ENCODE assay signal across 19 cellular contexts in the genomic region with DNA sequence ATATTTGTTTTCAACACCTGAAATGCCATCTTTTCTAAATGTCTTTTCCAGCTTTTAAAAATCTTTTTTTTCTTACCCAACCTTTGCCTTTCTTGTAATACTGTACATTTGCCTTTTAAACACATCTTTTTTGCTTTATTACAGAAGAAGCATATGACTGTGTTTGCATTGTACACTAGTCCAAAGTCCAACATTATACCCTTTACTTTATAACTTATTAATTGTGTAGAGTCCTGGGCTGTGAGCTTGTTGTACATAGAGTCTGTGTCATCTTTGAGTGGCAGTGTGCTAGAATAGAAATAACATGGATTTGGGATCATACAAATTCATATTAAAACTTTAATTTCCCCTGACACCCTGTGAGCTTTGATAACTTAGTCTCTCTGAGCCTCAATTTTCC.
"Had no signal": no experiment of that assay in that cellular context is flagged by ENCODE, and none has a peak within 500 bp of the region (broad histone marks: within the 10 kb centered on the region; RNA-seq: fewer than 3 reads in every experiment).

No MANE protein-coding gene starts in this region.

- ATAC-seq: effector memory CD8-positive, alpha-beta T cell; foreskin keratinocyte; left cardiac atrium; left ventricle myocardium superior; psoas muscle; sciatic nerve had no signal

- H3K27me3 ChIP-seq: foreskin keratinocyte had no signal

- DNase-seq: effector memory CD8-positive, alpha-beta T cell; erythroblast; foreskin keratinocyte; kidney; left cardiac atrium; left ventricle myocardium superior; mesenchymal stem cell; midbrain; naive B cell; nephron progenitor cell; psoas muscle; retina; stimulated activated CD4-positive, alpha-beta T cell treated with anti-CD3 and anti-CD28 coated beads, Interleukin-2, amount 100 ng/mL, for 24 hours; stimulated activated CD4-positive, alpha-beta T cell treated with anti-CD3 and anti-CD28 coated beads, Interleukin-4, amount 100 ng/mL, for 4 hours; stimulated activated naive CD4-positive, alpha-beta T cell treated with Interleukin-2 at 50 U/mL for 16 hours; trophoblast cell had no signal

- H3K27me3 Mint-ChIP-seq: dendritic cell treated with granulocyte-macrophage colony-stimulating factor and Interleukin-4, amounts not matched to agents 40 ng/mL and 50 ng/mL, for 4 days; effector memory CD8-positive, alpha-beta T cell; naive B cell had no signal

- H3K4me1 ChIP-seq: foreskin keratinocyte, psoas muscle had no signal

- H3K4me3 Mint-ChIP-seq: dendritic cell treated with granulocyte-macrophage colony-stimulating factor and Interleukin-4, amounts not matched to agents 40 ng/mL and 50 ng/mL, for 4 days; effector memory CD8-positive, alpha-beta T cell; naive B cell; nephron progenitor cell had no signal

- H3K4me3 ChIP-seq: lung, psoas muscle had no signal

- H3K27ac Mint-ChIP-seq: dendritic cell treated with granulocyte-macrophage colony-stimulating factor and Interleukin-4, amounts not matched to agents 40 ng/mL and 50 ng/mL, for 4 days; naive B cell; nephron progenitor cell had no signal

- H3K27ac ChIP-seq: foreskin keratinocyte, psoas muscle had no signal

- H3K4me1 Mint-ChIP-seq: naive B cell, nephron progenitor cell had no signal

- H3K9me3 Mint-ChIP-seq: dendritic cell treated with granulocyte-macrophage colony-stimulating factor and Interleukin-4, amounts not matched to agents 40 ng/mL and 50 ng/mL, for 4 days; effector memory CD8-positive, alpha-beta T cell; naive B cell; nephron progenitor cell had no signal

- FAIRE-seq: kidney had no signal

- H3K9me3 ChIP-seq: psoas muscle had no signal
